Comparison of ENCODE assay signal across 8 cellular contexts in the genomic region with DNA sequence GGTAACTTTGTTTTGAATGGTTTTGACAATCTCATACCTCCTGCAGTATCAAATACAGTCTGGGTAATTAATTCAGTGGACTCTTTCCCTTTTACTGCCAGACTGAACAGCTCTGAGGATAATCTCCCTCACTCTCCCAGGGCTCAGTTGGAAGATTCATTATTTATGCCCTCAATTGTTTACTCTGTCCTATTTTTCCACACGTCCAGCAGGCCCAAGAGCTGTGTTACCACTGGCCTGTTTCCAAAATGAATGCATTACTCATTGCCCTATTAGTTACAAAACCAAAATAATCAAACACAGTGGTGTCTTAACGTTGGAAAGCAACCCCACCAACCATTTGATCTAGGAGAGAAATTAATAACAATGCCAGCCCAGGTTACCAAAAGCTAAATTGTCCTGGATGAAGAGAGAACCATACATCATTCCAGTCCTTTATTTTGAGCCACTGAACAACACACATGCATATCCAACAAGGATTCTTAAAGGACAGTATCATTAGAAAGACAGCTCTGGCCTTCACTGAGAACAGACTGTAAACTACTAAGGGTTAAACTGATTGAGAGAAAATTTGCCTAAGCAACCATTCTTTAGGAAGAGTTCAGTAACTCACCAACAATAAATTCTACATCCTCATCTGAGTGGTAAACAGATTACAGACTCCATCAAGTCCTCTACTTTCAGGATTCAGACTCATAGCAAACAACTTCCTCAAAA.
A peak's percentile ranks its signal among the peaks of the same experiment; 100 is the strongest.
DNase-seq lines count a peak whose midpoint lies in the region; ATAC-seq lines count a peak whose summit lies in the region.

No MANE protein-coding gene starts in this region.

- no peaks in the 10 kb centered on the region for H3K9me3 Mint-ChIP-seq in activated naive CD8-positive, alpha-beta T cell treated with anti-CD3 and anti-CD28 coated beads, Interleukin-2, amount 50 U/mL, for 24 hours

- no peaks in the 10 kb centered on the region for H3K9me3 ChIP-seq in iPS-18a (ENCODE audit: control insufficient read depth, low read depth, low read length)

- H3K9ac ChIP-seq in iPS-18a (ENCODE audit: low read length): peak overlapping the region; percentile 59

- ATAC-seq in activated naive CD8-positive, alpha-beta T cell treated with anti-CD3 and anti-CD28 coated beads, Interleukin-2, amount 50 U/mL, for 24 hours: no peak

- peaks cover 33% of the 10 kb centered on the region for H3K4me1 ChIP-seq in iPS-18a (ENCODE audit: control insufficient read depth, low read depth, low read length)

- H3K27ac Mint-ChIP-seq in activated naive CD8-positive, alpha-beta T cell treated with anti-CD3 and anti-CD28 coated beads, Interleukin-2, amount 50 U/mL, for 24 hours: peak overlapping the region; percentile 63

- H3K4me3 ChIP-seq in iPS-18a (ENCODE audit: low read length): peak overlapping the region; percentile 43

- H3K27ac ChIP-seq in iPS-18a (ENCODE audit: low read length): peak overlapping the region; percentile 65

- peak; percentile 75 for DNase-seq in COLO829 (ENCODE audit: low spot score)
- DNase-seq in LoVo (ENCODE audit: low spot score): peak; percentile 55
- no peak for DNase-seq in activated naive CD8-positive, alpha-beta T cell treated with anti-CD3 and anti-CD28 coated beads, Interleukin-2, amount 50 U/mL, for 24 hours
- peak; percentile 69 for DNase-seq in smooth muscle cell of the brain vasculature (ENCODE audit: low read depth, low spot score)
- DNase-seq in GM19238 (ENCODE audit: insufficient read length, low spot score): no peak
- DNase-seq in activated CD4-positive, alpha-beta T cell treated with anti-CD3 and anti-CD28 coated beads for 1 hour: no peak
- DNase-seq in NCI-H2227 (lab: John Stamatoyannopoulos, UW; ENCODE audit: unreplicated experiment): no peak

- no peaks in the 10 kb centered on the region for H3K27me3 ChIP-seq in iPS-18a (ENCODE audit: control insufficient read depth, insufficient read depth, low read length)

- peaks cover 19% of the 10 kb centered on the region for H3K36me3 Mint-ChIP-seq in activated naive CD8-positive, alpha-beta T cell treated with anti-CD3 and anti-CD28 coated beads, Interleukin-2, amount 50 U/mL, for 24 hours (ENCODE audit: low read depth)

- peaks cover 22% of the 10 kb centered on the region for H3K36me3 ChIP-seq in iPS-18a (ENCODE audit: control insufficient read depth, low read depth, low read length)

- H3K27me3 Mint-ChIP-seq in activated naive CD8-positive, alpha-beta T cell treated with anti-CD3 and anti-CD28 coated beads, Interleukin-2, amount 50 U/mL, for 24 hours: no peaks in the 10 kb centered on the region

- H3K4me1 Mint-ChIP-seq in activated naive CD8-positive, alpha-beta T cell treated with anti-CD3 and anti-CD28 coated beads, Interleukin-2, amount 50 U/mL, for 24 hours: peaks cover 46% of the 10 kb centered on the region

- H3K4me3 Mint-ChIP-seq in activated naive CD8-positive, alpha-beta T cell treated with anti-CD3 and anti-CD28 coated beads, Interleukin-2, amount 50 U/mL, for 24 hours: no peak overlapping the region

Comparison
In these comparisons a context has a peak if more than half of its experiments do, and no peak if none do; other contexts are left out.
1. DNase-seq: peak in COLO829 (single experiment), LoVo (single experiment) and smooth muscle cell of the brain vasculature (single experiment); none in activated naive CD8-positive, alpha-beta T cell treated with anti-CD3 and anti-CD28 coated beads, Interleukin-2, amount 50 U/mL, for 24 hours (single experiment), GM19238 (single experiment), activated CD4-positive, alpha-beta T cell treated with anti-CD3 and anti-CD28 coated beads for 1 hour (single experiment) and NCI-H2227 (single experiment).